2 cellular contexts compared by ENCODE assay signal in genomic region chr14:36676236-36676635, GRCh38.
TF ChIP-seq lines count a peak whose summit lies in the region.

No MANE protein-coding gene starts in this region.

TF ChIP-seq in HepG2, 621 proteins besides CTCF, POLR2A, EP300 and RAD21:
- TF ChIP-seq PLSCR1 (CRISPR knock-in tag; IDR thresholded peaks at IDR 0.05; ENCODE audit: borderline replicate concordance) (no peak), ZNF20 (CRISPR knock-in tag; IDR thresholded peaks at IDR 0.05) (no peak), ZBTB39 (CRISPR knock-in tag; IDR thresholded peaks at IDR 0.05) (no peak), NPAS2 (CRISPR knock-in tag; IDR thresholded peaks at IDR 0.05; ENCODE audit: borderline replicate concordance) (no peak), HBP1 (CRISPR knock-in tag; IDR thresholded peaks at IDR 0.05; ENCODE audit: low read depth) (no peak), CCAR2 (optimal IDR thresholded peaks at IDR 0.05; ENCODE audit: low read depth, low read length) (no peak), IKZF1 (IDR thresholded peaks at IDR 0.05) (no peak), HMG20B (CRISPR knock-in tag; conservative IDR thresholded peaks at IDR 0.05) (no peak), HNRNPLL (IDR thresholded peaks at IDR 0.05; ENCODE audit: low read depth, low read length, poor library complexity, severe bottlenecking) (no peak), RFXAP (CRISPR knock-in tag; IDR thresholded peaks at IDR 0.05; ENCODE audit: borderline replicate concordance) (no peak)

TF ChIP-seq in HEK293T, 16 proteins besides CTCF, POLR2A, EP300 and RAD21 (continued from another document):
- no peak for TF ChIP-seq PKNOX1 (IDR thresholded peaks at IDR 0.05)
- no peak for TF ChIP-seq CTBP1 (IDR thresholded peaks at IDR 0.05; ENCODE audit: borderline replicate concordance)
- TF ChIP-seq BHLHE40 (IDR thresholded peaks at IDR 0.05; ENCODE audit: borderline replicate concordance): no peak
- no peak for TF ChIP-seq NFRKB (IDR thresholded peaks at IDR 0.05)
- no peak for TF ChIP-seq FOXA1 (IDR thresholded peaks at IDR 0.05)
- TF ChIP-seq L3MBTL2 (conservative IDR thresholded peaks at IDR 0.05): no peak
- TF ChIP-seq SUZ12 (IDR thresholded peaks at IDR 0.05): no peak
- TF ChIP-seq ELF4 (IDR thresholded peaks at IDR 0.05): no peak
- no peak for TF ChIP-seq ZNF384 (IDR thresholded peaks at IDR 0.05)
- TF ChIP-seq TARDBP (IDR thresholded peaks at IDR 0.05): no peak
- no peak for TF ChIP-seq FOXK2 (IDR thresholded peaks at IDR 0.05)
TF ChIP-seq in HEK293T: peak in this region for 0.
